Comparison of ENCODE assay signal across 14 cellular contexts in the genomic region with DNA sequence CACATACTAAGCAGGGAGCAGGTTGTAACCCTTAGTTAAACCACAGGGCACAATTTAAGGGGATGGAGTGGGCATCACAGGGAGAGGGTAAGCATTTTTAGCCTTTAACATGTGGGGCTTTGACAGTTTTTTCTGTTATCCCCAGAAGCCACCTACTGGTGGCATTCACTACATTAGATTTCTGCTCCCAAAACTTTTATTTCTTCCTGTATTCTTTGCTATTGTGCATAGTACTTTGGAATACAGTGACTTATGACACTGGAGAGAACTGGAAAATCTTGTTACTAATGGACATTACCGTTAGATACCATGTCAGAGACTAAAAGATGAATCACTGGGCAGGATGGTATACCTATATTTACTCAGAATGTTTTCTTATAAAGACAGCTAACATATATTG. TPM values are rescaled to one million over a fixed set of nuclear protein-coding genes. Genes with fewer than 3 reads are reported as not detected.
DNase-seq lines count a peak whose midpoint lies in the region; ATAC-seq and TF ChIP-seq lines count a peak whose summit lies in the region.
"Had no signal": no experiment of that assay in that cellular context is flagged by ENCODE, and none has a peak within 500 bp of the region (broad histone marks: within the 10 kb centered on the region; RNA-seq: fewer than 3 reads in every experiment).

No MANE protein-coding gene starts in this region.

- H3K4me3 ChIP-seq in breast epithelium (no peak overlapping the region), RWPE2 (ENCODE audit: severe bottlenecking) (no peak overlapping the region), fibroblast of pulmonary artery (replicated peaks; ENCODE audit: low read depth, low read length) (no peak overlapping the region)
- H3K4me3 ChIP-seq: adrenal gland, testis had no signal

- intact Hi-C loops in MCF 10A (cut with micrococcal nuclease) (no loop called here), breast epithelium (cut with DNase I; ENCODE audit: low total_unique reads) (no loop called here)

- H3K27me3 Mint-ChIP-seq in MCF 10A (ENCODE audit: insufficient read depth, unreplicated experiment), result no peaks in the 10 kb centered on the region
- H3K27me3 Mint-ChIP-seq in activated T-cell treated with anti-CD3 and anti-CD28 coated beads, Interleukin-2, amount 50 U/mL, for 4 hours (ENCODE audit: low read depth), result no peaks in the 10 kb centered on the region

- H3K4me1 ChIP-seq in breast epithelium (no peaks in the 10 kb centered on the region), RWPE2 (ENCODE audit: insufficient read depth, poor library complexity, severe bottlenecking) (no peaks in the 10 kb centered on the region)
- H3K4me1 ChIP-seq: adrenal gland had no signal

- H3K27me3 ChIP-seq in breast epithelium (no peaks in the 10 kb centered on the region), RWPE2 (ENCODE audit: insufficient read depth, poor library complexity, severe bottlenecking) (no peaks in the 10 kb centered on the region)
- H3K27me3 ChIP-seq: adrenal gland, testis had no signal

- TF ChIP-seq CTCF in MCF 10A (IDR thresholded peaks at IDR 0.05; ENCODE audit: unreplicated experiment) (no peak), breast epithelium (IDR thresholded peaks at IDR 0.05) (no peak), RWPE2 (IDR thresholded peaks at IDR 0.05; ENCODE audit: poor library complexity, severe bottlenecking) (peak; percentile 36), fibroblast of pulmonary artery (IDR thresholded peaks at IDR 0.05; ENCODE audit: low read length, missing control alignments) (peak; percentile 37)

- H3K27ac ChIP-seq in breast epithelium (no peak overlapping the region), RWPE2 (ENCODE audit: poor library complexity, severe bottlenecking) (no peak overlapping the region)
- H3K27ac ChIP-seq: adrenal gland, testis had no signal

- ATAC-seq in RWPE2 (ENCODE audit: low read depth), result no peak
- ATAC-seq in GM19455 (IDR thresholded peaks at IDR 0.05; ENCODE audit: unreplicated experiment), result no peak
- ATAC-seq in activated T-cell treated with anti-CD3 and anti-CD28 coated beads, Interleukin-2, amount 50 U/mL, for 4 hours, result no peak
- ATAC-seq in GM18517 (IDR thresholded peaks at IDR 0.05; ENCODE audit: unreplicated experiment), result no peak
- ATAC-seq: right cardiac atrium had no signal

- no peak overlapping the region for H3K4me3 Mint-ChIP-seq in MCF 10A (ENCODE audit: unreplicated experiment)
- H3K4me3 Mint-ChIP-seq in activated T-cell treated with anti-CD3 and anti-CD28 coated beads, Interleukin-2, amount 50 U/mL, for 4 hours, result no peak overlapping the region

- H3K36me3 ChIP-seq in breast epithelium (no peaks in the 10 kb centered on the region), RWPE2 (ENCODE audit: low read depth) (no peaks in the 10 kb centered on the region)
- H3K36me3 ChIP-seq: adrenal gland had no signal

- H3K9me3 ChIP-seq in breast epithelium, result no peaks in the 10 kb centered on the region
- H3K9me3 ChIP-seq in RWPE2 (ENCODE audit: severe bottlenecking), result no peaks in the 10 kb centered on the region
- H3K9me3 ChIP-seq: adrenal gland, testis had no signal

- no peaks in the 10 kb centered on the region for H3K36me3 Mint-ChIP-seq in MCF 10A (ENCODE audit: insufficient read depth, unreplicated experiment)
- H3K36me3 Mint-ChIP-seq in activated T-cell treated with anti-CD3 and anti-CD28 coated beads, Interleukin-2, amount 50 U/mL, for 4 hours (ENCODE audit: insufficient read depth), result no peaks in the 10 kb centered on the region

- H3K27ac Mint-ChIP-seq in MCF 10A (ENCODE audit: low read depth, unreplicated experiment), result no peak overlapping the region

- H3K9me3 Mint-ChIP-seq in MCF 10A (ENCODE audit: unreplicated experiment), result no peaks in the 10 kb centered on the region
- no peaks in the 10 kb centered on the region for H3K9me3 Mint-ChIP-seq in activated T-cell treated with anti-CD3 and anti-CD28 coated beads, Interleukin-2, amount 50 U/mL, for 4 hours

- no peak for TF ChIP-seq POLR2A in breast epithelium (IDR thresholded peaks at IDR 0.05)

- no TSS peak for BruUV-seq in MCF 10A (replicated peaks; lab: Mats Ljungman, UMichigan)

- CTCF ChIA-PET in MCF 10A (lab: Yijun Ruan, JAX), result interaction anchor here (0.5 to 0.9 kb wide), 2 partner anchors 293 to 905 kb away, joined by 5 read pairs; no protein-coding TSS in a partner anchor

- H3K4me1 Mint-ChIP-seq in MCF 10A (ENCODE audit: insufficient read depth, unreplicated experiment), result no peaks in the 10 kb centered on the region
- H3K4me1 Mint-ChIP-seq in activated T-cell treated with anti-CD3 and anti-CD28 coated beads, Interleukin-2, amount 50 U/mL, for 4 hours (ENCODE audit: low read depth), result no peaks in the 10 kb centered on the region

- POLR2A ChIA-PET in MCF 10A (lab: Yijun Ruan, JAX), result no interaction called here

- peak; percentile 18 for DNase-seq in MCF 10A (ENCODE audit: unreplicated experiment)
- DNase-seq in breast epithelium (ENCODE audit: low spot score in 2 of 2), result no peak
- DNase-seq in RWPE2 (ENCODE audit: low spot score), result no peak
- no peak for DNase-seq in fibroblast of pulmonary artery (ENCODE audit: low read depth)
- DNase-seq in activated T-cell treated with anti-CD3 and anti-CD28 coated beads, Interleukin-2, amount 50 U/mL, for 4 hours, result no peak
- DNase-seq in SK-N-DZ (ENCODE audit: low spot score), result no peak
- DNase-seq: ACHN, adrenal gland, NCI-H2029, right cardiac atrium, testis had no signal

RNA-seq across cellular contexts. Expression of a gene that starts 7.3 kb away (rescaled TPM):
- total RNA-seq in MCF 10A (2022), result not detected in 2 replicates
- not detected for total RNA-seq in breast epithelium
- total RNA-seq in activated T-cell treated with anti-CD3 and anti-CD28 coated beads, Interleukin-2, amount 50 U/mL, for 4 hours, result not detected
- polyA plus RNA-seq in SK-N-DZ (2014; cell fraction: cytosol; rRNA removed), result not detected in 2 replicates
- polyA plus RNA-seq in SK-N-DZ (2014; cell fraction: nucleus; rRNA removed), result not detected in 2 replicates
- total RNA-seq: adrenal gland, mononuclear cell, right cardiac atrium had no signal
- polyA plus RNA-seq: adrenal gland, right cardiac atrium had no signal

RNA-seq across cellular contexts. Expression of a gene that starts 29.1 kb away (rescaled TPM):
- total RNA-seq in MCF 10A (2022), result not detected in 2 replicates
- total RNA-seq in breast epithelium, result not detected
- total RNA-seq in activated T-cell treated with anti-CD3 and anti-CD28 coated beads, Interleukin-2, amount 50 U/mL, for 4 hours, result not detected
- polyA plus RNA-seq in SK-N-DZ (2014; cell fraction: cytosol; rRNA removed), result not detected in 2 replicates
- not detected in 2 replicates for polyA plus RNA-seq in SK-N-DZ (2014; cell fraction: nucleus; rRNA removed)
- total RNA-seq: adrenal gland, mononuclear cell, right cardiac atrium had no signal
- polyA plus RNA-seq: adrenal gland, right cardiac atrium had no signal

RNA-seq across cellular contexts. Expression of a gene that starts 51.7 kb away (rescaled TPM):
- 26.6 and 31.6 TPM in 2 replicates for total RNA-seq in MCF 10A (2022)
- 10 to 100 TPM; 11.5 to 31.2 (median 20.5) TPM for total RNA-seq in breast epithelium
- 10 to 100 TPM; 15.5 to 17.9 (median 16.4) TPM for total RNA-seq in activated T-cell treated with anti-CD3 and anti-CD28 coated beads, Interleukin-2, amount 50 U/mL, for 4 hours
- polyA plus RNA-seq in SK-N-DZ (2014; cell fraction: cytosol; rRNA removed), result 9.9 and 12.2 TPM in 2 replicates
- 4.0 and 4.4 TPM in 2 replicates for polyA plus RNA-seq in SK-N-DZ (2014; cell fraction: nucleus; rRNA removed)

Comparison
In these comparisons a context has a peak if more than half of its experiments do, and no peak if none do; other contexts are left out.
1. CTCF ChIP-seq: peak in RWPE2 (single experiment) and fibroblast of pulmonary artery (single experiment); none in MCF 10A (single experiment) and breast epithelium (0 of 3).